Comparison of ENCODE assay signal across 1 cellular context in genomic region chr3:108345492-108346205, GRCh38.
TF ChIP-seq lines count a peak whose summit lies in the region.

No MANE protein-coding gene starts in this region.

TF ChIP-seq in GM23338, 12 proteins besides CTCF, POLR2A, EP300 and RAD21 (continued from another document):
- TF ChIP-seq ZNF462 (CRISPR knock-in tag; IDR thresholded peaks at IDR 0.05) (no peak), JUNB (IDR thresholded peaks at IDR 0.05; ENCODE audit: unreplicated experiment) (no peak), NANOG (IDR thresholded peaks at IDR 0.05; ENCODE audit: borderline replicate concordance) (no peak)
